ENCODE assay signal across 24 cellular contexts in genomic region chr11:126817096-126817495, GRCh38.
DNase-seq lines count a peak whose midpoint lies in the region; ATAC-seq, FAIRE-seq and TF ChIP-seq lines count a peak whose summit lies in the region.
"Had no signal": no experiment of that assay in that cellular context is flagged by ENCODE, and none has a peak within 500 bp of the region (broad histone marks: within the 10 kb centered on the region; RNA-seq: fewer than 3 reads in every experiment).

No MANE protein-coding gene starts in this region.

- FAIRE-seq in endothelial cell of umbilical vein (lab: Jason Lieb, UNC) = no peak
- FAIRE-seq: A204.1 had no signal

- POLR2A ChIA-PET in endothelial cell of umbilical vein (lab: Charles Lee) = no interaction called here

- H3K4me1 ChIP-seq in endothelial cell of umbilical vein (ENCODE audit: control insufficient read depth, extremely low read depth, insufficient read depth, low read length) = no peaks in the 10 kb centered on the region
- H3K4me1 ChIP-seq: heart left ventricle, uterus had no signal

- no peaks in the 10 kb centered on the region for H3K79me2 ChIP-seq in endothelial cell of umbilical vein (ENCODE audit: control insufficient read depth, insufficient read depth, low read length)

- H3K9me3 ChIP-seq in endothelial cell of umbilical vein (replicated peaks; ENCODE audit: control insufficient read depth, insufficient read depth, low read length) = no peaks in the 10 kb centered on the region
- H3K9me3 ChIP-seq: heart left ventricle, neutrophil, uterus had no signal

- no peak for TF ChIP-seq CTCF in endothelial cell of umbilical vein (IDR thresholded peaks at IDR 0.05; ENCODE audit: extremely low read depth in 1 of 2, insufficient read depth in 1 of 2, low read depth in 1 of 2, low read length in 2 of 2)

- no peaks in the 10 kb centered on the region for H3K9me1 ChIP-seq in endothelial cell of umbilical vein (replicated peaks; ENCODE audit: control insufficient read depth, extremely low read depth, insufficient read depth, low read length)

- no peaks in the 10 kb centered on the region for H3K36me3 ChIP-seq in endothelial cell of umbilical vein (ENCODE audit: control insufficient read depth in 2 of 2, extremely low read depth in 1 of 2, insufficient read depth in 2 of 2, low read length in 2 of 2)
- H3K36me3 ChIP-seq: heart left ventricle, neutrophil, uterus had no signal

- dilution Hi-C loops in endothelial cell of umbilical vein (cut with MboI; ENCODE audit: extremely low pct_ligation_motif_present, low sequenced_read_pairs) = no loop called here

- no peak overlapping the region for H2AFZ ChIP-seq in endothelial cell of umbilical vein (ENCODE audit: low read depth, low read length)

- H3K4me3 ChIP-seq in endothelial cell of umbilical vein (replicated peaks in 1 of 3; ENCODE audit: insufficient read depth in 1 of 3, low read depth in 1 of 3, low read length in 3 of 3) = no peak overlapping the region
- H3K4me3 ChIP-seq: heart left ventricle, uterus had no signal

- H3K27me3 ChIP-seq in endothelial cell of umbilical vein (ENCODE audit: control insufficient read depth in 2 of 2, insufficient read depth in 2 of 2, low read length in 2 of 2) = no peaks in the 10 kb centered on the region
- H3K27me3 ChIP-seq: uterus had no signal

- CTCF ChIA-PET in endothelial cell of umbilical vein (lab: Charles Lee) = no interaction called here

- no peak overlapping the region for H3K27ac ChIP-seq in endothelial cell of umbilical vein (ENCODE audit: insufficient read depth, low read depth, low read length)
- H3K27ac ChIP-seq: heart left ventricle, neutrophil, uterus had no signal

- no TSS peak for BruUV-seq in endothelial cell of umbilical vein (replicated peaks; lab: Mats Ljungman, UMichigan)

- no peak overlapping the region for H3K4me2 ChIP-seq in endothelial cell of umbilical vein (ENCODE audit: insufficient read depth, low read length)

- ATAC-seq in HG03095 (IDR thresholded peaks at IDR 0.05; ENCODE audit: unreplicated experiment) = no peak
- ATAC-seq: heart left ventricle had no signal

- peak; percentile 1 for DNase-seq in SKM-1 (lab: John Stamatoyannopoulos, UW; ENCODE audit: unreplicated experiment)
- no peak for DNase-seq in SKM-1 treated with dmso at 0.1 percent for 144 hours (lab: John Stamatoyannopoulos, UW; ENCODE audit: unreplicated experiment)
- DNase-seq in NCI-H69 (lab: John Stamatoyannopoulos, UW) = peak; percentile 43
- peak; percentile 4 for DNase-seq in endothelial cell of umbilical vein (ENCODE audit: low read depth, low spot score)
- DNase-seq in stromal cell of bone marrow (ENCODE audit: low read depth) = peak; percentile 6
- no peak for DNase-seq in 8988T
- DNase-seq in kidney glomerular epithelial cell (lab: John Stamatoyannopoulos, UW) = no peak
- DNase-seq: activated CD4-positive, alpha-beta memory T cell treated with anti-CD3 and anti-CD28 coated beads, Interleukin-2, amount 10 ng/mL, durations not matched to agents 7 days and 5 days; activated naive CD4-positive, alpha-beta T cell treated with anti-CD3 and anti-CD28 coated beads, Interleukin-2, amount 50 U/mL, for 16 hours; activated T-cell treated with anti-CD3 and anti-CD28 coated beads, Interleukin-2, amount 50 U/mL, for 24 hours; aorta; CD4-positive, CD25-positive, alpha-beta regulatory T cell; cerebellar nuclear complex; DND-41; effector CD8-positive, alpha-beta T cell; H9; heart left ventricle; retina; stimulated activated CD4-positive, alpha-beta T cell treated with anti-CD3 and anti-CD28 coated beads, Interleukin-12 subunit alpha, Interleukin-12 subunit beta, amount 100 ng/mL, for 4 hours; stimulated activated CD8-positive, alpha-beta memory T cell treated with anti-CD3 and anti-CD28 coated beads, Interleukin-4, amount 100 ng/mL, for 48 hours; uterus had no signal

- TF ChIP-seq POLR2A in endothelial cell of umbilical vein (IDR thresholded peaks at IDR 0.05; ENCODE audit: low read depth, low read length) = no peak

- intact Hi-C loops in endothelial cell of umbilical vein (cut with micrococcal nuclease) = no loop called here

- H3K9ac ChIP-seq in endothelial cell of umbilical vein (replicated peaks; ENCODE audit: extremely low read depth, insufficient read depth, low read length) = no peak overlapping the region

- H4K20me1 ChIP-seq in endothelial cell of umbilical vein (replicated peaks; ENCODE audit: control insufficient read depth, extremely low read depth, insufficient read depth, low read length) = no peaks in the 10 kb centered on the region

TF ChIP-seq in endothelial cell of umbilical vein, 7 proteins besides CTCF, POLR2A, EP300 and RAD21:
- peak; percentile 38 for TF ChIP-seq JUN (IDR thresholded peaks at IDR 0.05; ENCODE audit: borderline replicate concordance, insufficient read depth, insufficient read length, low read depth)
- TF ChIP-seq FOS (IDR thresholded peaks at IDR 0.05; ENCODE audit: borderline replicate concordance, insufficient read depth, low read length) = no peak
- TF ChIP-seq POLR2AphosphoS5 (IDR thresholded peaks at IDR 0.05; ENCODE audit: insufficient read depth, low read depth, low read length) = peak; percentile 30

Comparison
In these comparisons a context has a peak if more than half of its experiments do, and no peak if none do; other contexts are left out.
1. DNase-seq: peak in SKM-1 (single experiment), NCI-H69 (single experiment), endothelial cell of umbilical vein (single experiment) and stromal cell of bone marrow (single experiment); none in SKM-1 treated with dmso at 0.1 percent for 144 hours (single experiment), 8988T (single experiment) and kidney glomerular epithelial cell (single experiment).